Comparison of ENCODE assay signal across 8 cellular contexts in genomic region chr15:51623386-51623938, GRCh38. TPM values are rescaled to one million over a fixed set of nuclear protein-coding genes. Genes with fewer than 3 reads are reported as not detected.
DNase-seq lines count a peak whose midpoint lies in the region; ATAC-seq and TF ChIP-seq lines count a peak whose summit lies in the region.

No MANE protein-coding gene starts in this region.

- H3K27me3 ChIP-seq in muscle layer of colon (ENCODE audit: control insufficient read depth in 1 of 2, insufficient read depth in 2 of 2, low read length in 2 of 2) = no peaks in the 10 kb centered on the region

- H3K9me3 ChIP-seq in muscle layer of colon (ENCODE audit: low read length) = no peaks in the 10 kb centered on the region

- ATAC-seq in sciatic nerve = no peak
- ATAC-seq in HG03196 (IDR thresholded peaks at IDR 0.05; ENCODE audit: unreplicated experiment) = no peak

- no peak overlapping the region for H3K9ac ChIP-seq in muscle layer of colon (ENCODE audit: low read length)

- no peaks in the 10 kb centered on the region for H3K36me3 ChIP-seq in muscle layer of colon (ENCODE audit: insufficient read depth, low read length)

- H3K4me3 ChIP-seq in cardiac fibroblast (replicated peaks in 1 of 2; ENCODE audit: low read depth in 2 of 2, low read length in 2 of 2) (peak overlapping the region; percentile 83 to 96), muscle layer of colon (ENCODE audit: low read depth in 1 of 2, low read length in 2 of 2) (peak overlapping the region; percentile 70 to 94)

- no peak for TF ChIP-seq CTCF in cardiac fibroblast (IDR thresholded peaks at IDR 0.05; ENCODE audit: low read depth, low read length)

- DNase-seq in NCI-H146 (lab: John Stamatoyannopoulos, UW) = peak; percentile 19
- no peak for DNase-seq in NCI-H146 treated with DMSO at 0.1 percent for 48 hours (lab: John Stamatoyannopoulos, UW; ENCODE audit: unreplicated experiment)
- DNase-seq in NCI-H748 treated with DMSO at 0.1 percent for 48 hours (lab: John Stamatoyannopoulos, UW) = peak; percentile 36
- DNase-seq in cardiac fibroblast (ENCODE audit: low read depth in 2 of 2) = no peak
- DNase-seq in sciatic nerve (ENCODE audit: low spot score) = no peak
- no peak for DNase-seq in NCI-H1694 (lab: John Stamatoyannopoulos, UW)

- H3K4me1 ChIP-seq in muscle layer of colon (ENCODE audit: insufficient read depth, low read length) = peaks cover 19% of the 10 kb centered on the region

- H3K27ac ChIP-seq in muscle layer of colon (ENCODE audit: low read depth, low read length) = peak overlapping the region; percentile 67

- intact Hi-C loops in sciatic nerve (cut with DNase I) = no loop called here

RNA-seq across cellular contexts. Expression of gene DMXL2, which starts 0.9 kb away (rescaled TPM):
- total RNA-seq in sciatic nerve = 39.3 TPM

RNA-seq across cellular contexts. Expression of gene SCG3, which starts 57.8 kb away (rescaled TPM):
- total RNA-seq in sciatic nerve = 0.13 TPM

Comparison
In these comparisons a context has a peak if more than half of its experiments do, and no peak if none do; other contexts are left out.
1. DNase-seq: peak in NCI-H146 (single experiment) and NCI-H748 treated with DMSO at 0.1 percent for 48 hours (single experiment); none in NCI-H146 treated with DMSO at 0.1 percent for 48 hours (single experiment), cardiac fibroblast (0 of 2), sciatic nerve (single experiment) and NCI-H1694 (single experiment).